5 cellular contexts compared by ENCODE assay signal in genomic region chr2:132265595-132265994, GRCh38.
A peak's percentile ranks its signal among the peaks of the same experiment; 100 is the strongest.
DNase-seq lines count a peak whose midpoint lies in the region; TF ChIP-seq lines count a peak whose summit lies in the region.
"Not testable (repeated sequence)": the region's sequence is repeated elsewhere in the genome, so short reads cannot be mapped to it uniquely, and the experiment has no call there.

No MANE protein-coding gene starts in this region.

- H3K79me2 ChIP-seq in MM.1S (ENCODE audit: low read length), result not testable (repeated sequence)

- H3K36me3 Mint-ChIP-seq in endodermal cell (ENCODE audit: low read depth), result not testable (repeated sequence)

- H3K27ac Mint-ChIP-seq in endodermal cell, result not testable (repeated sequence)

- not testable (repeated sequence) for H3K9me2 ChIP-seq in MM.1S (replicated peaks; ENCODE audit: insufficient read depth, low read length)

- not testable (repeated sequence) for H4K20me1 ChIP-seq in MM.1S (ENCODE audit: insufficient read depth, low read length)

- not testable (repeated sequence) for H3K4me3 ChIP-seq in MM.1S (ENCODE audit: low read length); endodermal cell (ENCODE audit: low read length); esophagus muscularis mucosa

- H3K36me3 ChIP-seq in MM.1S (replicated peaks; ENCODE audit: insufficient read depth, low read length); endodermal cell (ENCODE audit: control insufficient read depth, insufficient read depth, low read length); esophagus muscularis mucosa: not testable (repeated sequence)

- not testable (repeated sequence) for H3K9ac ChIP-seq in MM.1S (ENCODE audit: low read length); endodermal cell (ENCODE audit: extremely low read depth, low read length, poor library complexity, severe bottlenecking)

- 96 to 98% methylated on average over 9 to 12 of the region's 12 CpGs for WGBS in endodermal cell (ENCODE audit: insufficient coverage in 1 of 2, insufficient read length in 1 of 2), 2 experiments
- WGBS in esophagus muscularis mucosa, result 88% methylated on average over 10 of the region's 12 CpGs

- not testable (repeated sequence) for H2AFZ ChIP-seq in MM.1S (ENCODE audit: low read length)

- not testable (repeated sequence) for H3K27me3 Mint-ChIP-seq in endodermal cell (ENCODE audit: insufficient read depth)

- H3K4me1 Mint-ChIP-seq in endodermal cell, result not testable (repeated sequence)

- DNase-seq in MM.1S, result not testable (repeated sequence)
- DNase-seq in activated CD8-positive, alpha-beta memory T cell treated with anti-CD3 and anti-CD28 coated beads for 24 hours, result peak; percentile 32
- DNase-seq in endodermal cell (peak; percentile 32), esophagus muscularis mucosa (ENCODE audit: extremely low spot score) (peak; percentile 62), mesenteric fat pad (ENCODE audit: low spot score) (peak; percentile 87)

- H3K27ac ChIP-seq in MM.1S (ENCODE audit: low read length), result peak overlapping the region; percentile 99; the same call in 1 of the 2 replicates
- not testable (repeated sequence) for H3K27ac ChIP-seq in endodermal cell (ENCODE audit: low read depth, low read length); esophagus muscularis mucosa (replicated peaks in 1 of 4)

- intact Hi-C loops in esophagus muscularis mucosa (cut with DNase I), result loop anchor here (5.0 kb wide), 1 partner anchor 182 kb away; no protein-coding TSS in a partner anchor

- not testable (repeated sequence) for TF ChIP-seq CTCF in MM.1S (IDR thresholded peaks at IDR 0.05; ENCODE audit: low read length); endodermal cell (conservative IDR thresholded peaks at IDR 0.05); esophagus muscularis mucosa (IDR thresholded peaks at IDR 0.05)

- H3K4me3 Mint-ChIP-seq in endodermal cell, result not testable (repeated sequence)

- peaks cover 19% of the 10 kb centered on the region for H3F3A ChIP-seq in MM.1S (ENCODE audit: insufficient read depth, low read length)

- not testable (repeated sequence) for H3K4me1 ChIP-seq in MM.1S (ENCODE audit: low read length); endodermal cell (ENCODE audit: control insufficient read depth, insufficient read depth, low read length)
- H3K4me1 ChIP-seq in esophagus muscularis mucosa, result peaks cover 8 to 15% (median 11%) of the 10 kb centered on the region in 4 donors

- TF ChIP-seq EP300 in esophagus muscularis mucosa (IDR thresholded peaks at IDR 0.05), result not testable (repeated sequence)

- not testable (repeated sequence) for H3K4me2 ChIP-seq in MM.1S (ENCODE audit: low read depth, low read length)

- not testable (repeated sequence) for H3K9me3 Mint-ChIP-seq in endodermal cell

- H3K9me3 ChIP-seq in MM.1S (replicated peaks; ENCODE audit: insufficient read depth, low read length); endodermal cell (ENCODE audit: control insufficient read depth, low read length); esophagus muscularis mucosa: not testable (repeated sequence)

- H3K27me3 ChIP-seq in MM.1S (replicated peaks; ENCODE audit: insufficient read depth, low read length); endodermal cell (ENCODE audit: control insufficient read depth, insufficient read depth, low read length, poor library complexity, severe bottlenecking): not testable (repeated sequence)
- H3K27me3 ChIP-seq in esophagus muscularis mucosa, result peaks cover 0 to 49% (median 3%) of the 10 kb centered on the region in 4 donors

- TF ChIP-seq POLR2A in esophagus muscularis mucosa (IDR thresholded peaks at IDR 0.05; ENCODE audit: low read depth), result not testable (repeated sequence)
